Comparison of ENCODE assay signal across 1 cellular context in genomic region chr6:135163440-135163738, GRCh38.
TF ChIP-seq lines count a peak whose summit lies in the region.

No MANE protein-coding gene starts in this region.

TF ChIP-seq in SK-N-SH, 30 proteins besides CTCF, POLR2A, EP300 and RAD21 (continued from another document):
- TF ChIP-seq REST (IDR thresholded peaks at IDR 0.05; ENCODE audit: low read depth, low read length), result no peak
